1 cellular context compared by ENCODE assay signal in genomic region chr18:33755918-33756590, GRCh38.
TF ChIP-seq lines count a peak whose summit lies in the region.

No MANE protein-coding gene starts in this region.

TF ChIP-seq in SK-N-SH treated with all-trans-retinoic acid at 6 μM for 48 hours, 23 proteins besides CTCF, POLR2A, EP300 and RAD21 (continued from another document):
- TF ChIP-seq, protein P1, sequence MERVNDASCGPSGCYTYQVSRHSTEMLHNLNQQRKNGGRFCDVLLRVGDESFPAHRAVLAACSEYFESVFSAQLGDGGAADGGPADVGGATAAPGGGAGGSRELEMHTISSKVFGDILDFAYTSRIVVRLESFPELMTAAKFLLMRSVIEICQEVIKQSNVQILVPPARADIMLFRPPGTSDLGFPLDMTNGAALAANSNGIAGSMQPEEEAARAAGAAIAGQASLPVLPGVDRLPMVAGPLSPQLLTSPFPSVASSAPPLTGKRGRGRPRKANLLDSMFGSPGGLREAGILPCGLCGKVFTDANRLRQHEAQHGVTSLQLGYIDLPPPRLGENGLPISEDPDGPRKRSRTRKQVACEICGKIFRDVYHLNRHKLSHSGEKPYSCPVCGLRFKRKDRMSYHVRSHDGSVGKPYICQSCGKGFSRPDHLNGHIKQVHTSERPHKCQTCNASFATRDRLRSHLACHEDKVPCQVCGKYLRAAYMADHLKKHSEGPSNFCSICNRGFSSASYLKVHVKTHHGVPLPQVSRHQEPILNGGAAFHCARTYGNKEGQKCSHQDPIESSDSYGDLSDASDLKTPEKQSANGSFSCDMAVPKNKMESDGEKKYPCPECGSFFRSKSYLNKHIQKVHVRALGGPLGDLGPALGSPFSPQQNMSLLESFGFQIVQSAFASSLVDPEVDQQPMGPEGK (CRISPR knock-in tag; IDR thresholded peaks at IDR 0.05; ENCODE audit: borderline replicate concordance): no peak
- TF ChIP-seq OSR1 (CRISPR knock-in tag; IDR thresholded peaks at IDR 0.05): no peak
TF ChIP-seq in SK-N-SH treated with all-trans-retinoic acid at 6 μM for 48 hours: peak in this region for 0.
